10 cellular contexts compared by ENCODE assay signal in genomic region chr5:124859027-124859426, GRCh38.
DNase-seq lines count a peak whose midpoint lies in the region; ATAC-seq and TF ChIP-seq lines count a peak whose summit lies in the region.
"Had no signal": no experiment of that assay in that cellular context is flagged by ENCODE, and none has a peak within 500 bp of the region (broad histone marks: within the 10 kb centered on the region; RNA-seq: fewer than 3 reads in every experiment).

No MANE protein-coding gene starts in this region.

- TF ChIP-seq CTCF in OCI-LY7 (conservative IDR thresholded peaks at IDR 0.05; ENCODE audit: low read length) (no peak), left ventricle myocardium inferior (IDR thresholded peaks at IDR 0.05; ENCODE audit: borderline replicate concordance) (no peak)

- no peaks in the 10 kb centered on the region for H3K36me3 ChIP-seq in OCI-LY7 (ENCODE audit: insufficient read depth, low read length)
- H3K36me3 ChIP-seq in left ventricle myocardium inferior: no peaks in the 10 kb centered on the region
- H3K36me3 ChIP-seq: SJCRH30 had no signal

- peaks cover 12% of the 10 kb centered on the region for H3K4me1 Mint-ChIP-seq in stimulated activated memory B cell treated with anti-CD40 and anti-IgM and Interleukin-4, amounts not matched to agents 10 μg/mL and 1 μg/mL and 100 μg/mL, for 72 hours

- POLR2A ChIA-PET in OCI-LY7 (lab: Charles Lee): interaction anchor here (0.8 to 1.8 kb wide), 9 partner anchors 8 to 63 kb away, joined by 3 to 11 read pairs (median 3); no protein-coding TSS in a partner anchor

- no peaks in the 10 kb centered on the region for H3K9me3 ChIP-seq in OCI-LY7 (ENCODE audit: low read length)
- H3K9me3 ChIP-seq in left ventricle myocardium inferior (replicated peaks): peaks cover 5% of the 10 kb centered on the region
- H3K9me3 ChIP-seq: SJCRH30 had no signal

- no peaks in the 10 kb centered on the region for H3K27me3 ChIP-seq in left ventricle myocardium inferior (ENCODE audit: low read depth)
- H3K27me3 ChIP-seq: SJCRH30 had no signal

- CTCF ChIA-PET in OCI-LY7 (lab: Charles Lee; ENCODE audit: unreplicated experiment): no interaction called here

- no peaks in the 10 kb centered on the region for H4K20me1 ChIP-seq in OCI-LY7 (ENCODE audit: insufficient read depth, low read length)

- H3K9me2 ChIP-seq in OCI-LY7 (ENCODE audit: insufficient read depth, low read length): no peaks in the 10 kb centered on the region

- no peaks in the 10 kb centered on the region for H3K9me3 Mint-ChIP-seq in stimulated activated memory B cell treated with anti-CD40 and anti-IgM and Interleukin-4, amounts not matched to agents 10 μg/mL and 1 μg/mL and 100 μg/mL, for 72 hours

- H3K36me3 Mint-ChIP-seq in stimulated activated memory B cell treated with anti-CD40 and anti-IgM and Interleukin-4, amounts not matched to agents 10 μg/mL and 1 μg/mL and 100 μg/mL, for 72 hours: no peaks in the 10 kb centered on the region

- H3K27ac Mint-ChIP-seq in stimulated activated memory B cell treated with anti-CD40 and anti-IgM and Interleukin-4, amounts not matched to agents 10 μg/mL and 1 μg/mL and 100 μg/mL, for 72 hours: peak overlapping the region; percentile 49
- H3K27ac Mint-ChIP-seq: activated T-cell treated with anti-CD3 and anti-CD28 coated beads, Interleukin-2, amount 50 U/mL, for 72 hours had no signal

- H3K4me3 ChIP-seq in OCI-LY7 (ENCODE audit: low read depth, low read length, poor library complexity, severe bottlenecking): no peak overlapping the region
- no peak overlapping the region for H3K4me3 ChIP-seq in left ventricle myocardium inferior
- H3K4me3 ChIP-seq: SJCRH30 had no signal

- H3K27ac ChIP-seq in OCI-LY7 (ENCODE audit: low read depth, low read length, poor library complexity, severe bottlenecking) (no peak overlapping the region), left ventricle myocardium inferior (replicated peaks) (peak overlapping the region; percentile 7)
- H3K27ac ChIP-seq: SJCRH30 had no signal

- no TSS peak for BruUV-seq in OCI-LY7 (replicated peaks; lab: Mats Ljungman, UMichigan)

- H3K4me1 ChIP-seq in OCI-LY7 (ENCODE audit: insufficient read depth, low read length, poor library complexity, severe bottlenecking): peaks cover 12% of the 10 kb centered on the region
- H3K4me1 ChIP-seq in left ventricle myocardium inferior: no peaks in the 10 kb centered on the region
- H3K4me1 ChIP-seq: SJCRH30 had no signal

- H3K79me2 ChIP-seq in OCI-LY7 (ENCODE audit: insufficient read depth, low read depth, low read length): no peaks in the 10 kb centered on the region

- peak overlapping the region; percentile 75 for H2AFZ ChIP-seq in OCI-LY7 (ENCODE audit: low read length)

- no peaks in the 10 kb centered on the region for H3K27me3 Mint-ChIP-seq in stimulated activated memory B cell treated with anti-CD40 and anti-IgM and Interleukin-4, amounts not matched to agents 10 μg/mL and 1 μg/mL and 100 μg/mL, for 72 hours

- peak; percentile 52 for ATAC-seq in GM21717 (IDR thresholded peaks at IDR 0.05; ENCODE audit: unreplicated experiment)
- peak; percentile 71 for ATAC-seq in stimulated activated memory B cell treated with anti-CD40 and anti-IgM and Interleukin-4, amounts not matched to agents 10 μg/mL and 1 μg/mL and 100 μg/mL, for 72 hours
- no peak for ATAC-seq in GM19452 (IDR thresholded peaks at IDR 0.05; ENCODE audit: unreplicated experiment)
- ATAC-seq in GM18520 (IDR thresholded peaks at IDR 0.05; ENCODE audit: unreplicated experiment): no peak
- no peak for ATAC-seq in GM21526 (IDR thresholded peaks at IDR 0.05; ENCODE audit: low FRiP score, unreplicated experiment)
- ATAC-seq: activated T-cell treated with anti-CD3 and anti-CD28 coated beads, Interleukin-2, amount 50 U/mL, for 72 hours had no signal

- DNase-seq in OCI-LY7 (ENCODE audit: low spot score): peak; percentile 44
- DNase-seq in left ventricle myocardium inferior: no peak
- no peak for DNase-seq in retina
- DNase-seq: activated T-cell treated with anti-CD3 and anti-CD28 coated beads, Interleukin-2, amount 50 U/mL, for 72 hours; SJCRH30 had no signal

- peak overlapping the region; percentile 34 for H3K4me2 ChIP-seq in OCI-LY7 (ENCODE audit: low read length)

- H3K4me3 Mint-ChIP-seq in stimulated activated memory B cell treated with anti-CD40 and anti-IgM and Interleukin-4, amounts not matched to agents 10 μg/mL and 1 μg/mL and 100 μg/mL, for 72 hours: peak overlapping the region; percentile 29
- H3K4me3 Mint-ChIP-seq: activated T-cell treated with anti-CD3 and anti-CD28 coated beads, Interleukin-2, amount 50 U/mL, for 72 hours had no signal

- intact Hi-C loops in OCI-LY7 (cut with micrococcal nuclease; ENCODE audit: unreplicated experiment) (no loop called here), left ventricle myocardium inferior (cut with micrococcal nuclease) (no loop called here)

Comparison
In these comparisons a context has a peak if more than half of its experiments do, and no peak if none do; other contexts are left out.
1. ATAC-seq: peak in GM21717 (single experiment) and stimulated activated memory B cell treated with anti-CD40 and anti-IgM and Interleukin-4, amounts not matched to agents 10 μg/mL and 1 μg/mL and 100 μg/mL, for 72 hours (single experiment); none in GM19452 (single experiment), GM18520 (single experiment) and GM21526 (single experiment).